In genomic region chr18:8400193-8400752, GRCh38 we compare ENCODE assay signal across 32 cellular contexts.
"Had no signal": no experiment of that assay in that cellular context is flagged by ENCODE, and none has a peak within 500 bp of the region (broad histone marks: within the 10 kb centered on the region; RNA-seq: fewer than 3 reads in every experiment).

No MANE protein-coding gene starts in this region.

- H3K9me3 Mint-ChIP-seq: activated naive CD4-positive, alpha-beta T cell treated with anti-CD3 and anti-CD28 coated beads for 36 hours; activated naive CD8-positive, alpha-beta T cell treated with anti-CD3 and anti-CD28 coated beads for 36 hours; activated T-cell treated with anti-CD3 and anti-CD28 coated beads, Interleukin-2, amount 50 U/mL, for 72 hours; nephron; T-helper 2 cell treated with Interferon-gamma antibody and Interleukin-4, amounts not matched to agents 5 μg/mL and 100 μg/mL, for 36 hours had no signal

- DNase-seq: activated CD4-positive, alpha-beta T cell treated with anti-CD3 and anti-CD28 coated beads for 4 hours; activated CD4-positive, alpha-beta T cell treated with anti-CD3 and anti-CD28 coated beads, Interleukin-2, amount 50 U/mL, for 4 hours; activated effector memory CD4-positive, alpha-beta T cell treated with Interleukin-2 at 50 U/mL for 16 hours; activated naive CD4-positive, alpha-beta T cell treated with anti-CD3 and anti-CD28 coated beads for 36 hours; activated naive CD8-positive, alpha-beta T cell treated with anti-CD3 and anti-CD28 coated beads for 36 hours; activated T-cell treated with anti-CD3 and anti-CD28 coated beads for 4 hours; activated T-cell treated with anti-CD3 and anti-CD28 coated beads, Interleukin-2, amount 50 U/mL, for 72 hours; aorta; body of pancreas; dorsolateral prefrontal cortex; effector memory CD4-positive, alpha-beta T cell; heart left ventricle; kidney glomerular epithelial cell; left lung; lower lobe of right lung; mesenchymal stem cell; pancreas; retina; stimulated activated CD4-positive, alpha-beta T cell treated with anti-CD3 and anti-CD28 coated beads, Interleukin-1b, Interleukin-23, amount 100 ng/mL, for 48 hours; stimulated activated CD4-positive, alpha-beta T cell treated with anti-CD3 and anti-CD28 coated beads, Interleukin-4, amount 100 ng/mL, for 4 hours; stimulated activated CD8-positive, alpha-beta memory T cell treated with anti-CD3 and anti-CD28 coated beads, Interleukin-4, amount 100 ng/mL, for 48 hours; stimulated activated naive CD4-positive, alpha-beta T cell treated with Interleukin-2 at 50 U/mL for 16 hours; T-helper 1 cell; trophoblast cell had no signal

- H3K36me3 ChIP-seq: adrenal gland, pancreas, prostate gland had no signal

- H3K4me3 ChIP-seq: adrenal gland, body of pancreas, coronary artery, dorsolateral prefrontal cortex, gastroesophageal sphincter, heart left ventricle, left lung, lower lobe of right lung, pancreas, prostate gland, smooth muscle cell, thoracic aorta had no signal

- H3K27ac Mint-ChIP-seq: activated naive CD4-positive, alpha-beta T cell treated with anti-CD3 and anti-CD28 coated beads for 36 hours; activated naive CD8-positive, alpha-beta T cell treated with anti-CD3 and anti-CD28 coated beads for 36 hours; activated T-cell treated with anti-CD3 and anti-CD28 coated beads, Interleukin-2, amount 50 U/mL, for 72 hours; nephron; T-helper 2 cell treated with Interferon-gamma antibody and Interleukin-4, amounts not matched to agents 5 μg/mL and 100 μg/mL, for 36 hours had no signal

- H3K27me3 ChIP-seq: adrenal gland, body of pancreas, dorsolateral prefrontal cortex, gastroesophageal sphincter, heart left ventricle, left lung, pancreas had no signal

- H3K4me1 Mint-ChIP-seq: activated naive CD8-positive, alpha-beta T cell treated with anti-CD3 and anti-CD28 coated beads for 36 hours; nephron had no signal

- H3K4me3 Mint-ChIP-seq: activated naive CD4-positive, alpha-beta T cell treated with anti-CD3 and anti-CD28 coated beads for 36 hours; activated naive CD8-positive, alpha-beta T cell treated with anti-CD3 and anti-CD28 coated beads for 36 hours; activated T-cell treated with anti-CD3 and anti-CD28 coated beads, Interleukin-2, amount 50 U/mL, for 72 hours; nephron; T-helper 2 cell treated with Interferon-gamma antibody and Interleukin-4, amounts not matched to agents 5 μg/mL and 100 μg/mL, for 36 hours had no signal

- H3K4me2 ChIP-seq: smooth muscle cell had no signal

- H3K27me3 Mint-ChIP-seq: activated naive CD8-positive, alpha-beta T cell treated with anti-CD3 and anti-CD28 coated beads for 36 hours had no signal

- H3K27ac ChIP-seq: adrenal gland, body of pancreas, coronary artery, dorsolateral prefrontal cortex, gastroesophageal sphincter, heart left ventricle, left lung, lower lobe of right lung, pancreas, prostate gland, thoracic aorta had no signal

- ATAC-seq: activated T-cell treated with anti-CD3 and anti-CD28 coated beads, Interleukin-2, amount 50 U/mL, for 72 hours; body of pancreas; gastroesophageal sphincter; left lung; lower lobe of right lung; pancreas had no signal

- H3K9me3 ChIP-seq: adrenal gland, body of pancreas, gastroesophageal sphincter, heart left ventricle, left lung, lower lobe of right lung, pancreas, prostate gland, thoracic aorta had no signal

- H3K4me1 ChIP-seq: adrenal gland, gastroesophageal sphincter, heart left ventricle, left lung, lower lobe of right lung, prostate gland had no signal
